Comparison of ENCODE assay signal across 8 cellular contexts in the genomic region with DNA sequence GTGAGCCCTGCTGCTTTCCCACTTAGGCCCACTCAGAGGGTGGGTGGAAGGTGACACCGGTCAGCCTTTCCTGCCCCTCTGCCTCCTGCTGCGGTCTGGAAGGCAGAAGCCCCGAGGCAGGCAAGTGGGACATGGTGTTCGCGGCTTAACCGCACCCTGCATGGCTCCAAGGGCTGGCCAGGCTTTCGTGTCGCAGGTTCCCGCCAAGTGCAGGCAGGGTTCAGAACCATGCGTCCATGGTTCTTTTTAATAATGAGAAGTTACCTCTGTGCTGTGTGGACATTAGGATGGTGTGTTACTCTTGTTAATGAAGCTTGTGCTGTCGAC. TPM values are rescaled to one million over a fixed set of nuclear protein-coding genes. Genes with fewer than 3 reads are reported as not detected.
DNase-seq lines count a peak whose midpoint lies in the region; ATAC-seq and TF ChIP-seq lines count a peak whose summit lies in the region.

No MANE protein-coding gene starts in this region.

- ATAC-seq in GM19043 (IDR thresholded peaks at IDR 0.05; ENCODE audit: low read depth, unreplicated experiment): peak; percentile 17

- no peaks in the 10 kb centered on the region for H3K36me3 ChIP-seq in HUES64 (ENCODE audit: insufficient read depth, low read length)
- H3K36me3 ChIP-seq in colonic mucosa: no peaks in the 10 kb centered on the region

- whole genome bisulfite sequencing in HUES64: 4% methylated on average over 10 of the region's 11 CpGs

- H3K27ac Mint-ChIP-seq in nephron: peak overlapping the region in 1 of 3 experiments; percentile 44

- H3K27ac ChIP-seq in HUES64 (ENCODE audit: low read depth, low read length) (no peak overlapping the region), colonic mucosa (peak overlapping the region; percentile 58)

- TF ChIP-seq CTCF in colonic mucosa (IDR thresholded peaks at IDR 0.05) (no peak), nephron (IDR thresholded peaks at IDR 0.05; ENCODE audit: unreplicated experiment in 3 of 3) (no peak)

- peaks cover 3% of the 10 kb centered on the region for H3K36me3 Mint-ChIP-seq in nephron (ENCODE audit: low read depth)

- intact Hi-C loops in colonic mucosa (cut with DNase I): no loop called here

- H3K9me3 Mint-ChIP-seq in nephron: no peaks in the 10 kb centered on the region

- H3K27me3 ChIP-seq in HUES64 (ENCODE audit: insufficient read depth, low read length): peaks cover 45% of the 10 kb centered on the region
- no peaks in the 10 kb centered on the region for H3K27me3 ChIP-seq in colonic mucosa

- H3K4me1 Mint-ChIP-seq in nephron: peaks cover 5% of the 10 kb centered on the region

- DNase-seq in colonic mucosa (no peak), NCI-H226 (no peak), NCI-H774 (lab: John Stamatoyannopoulos, UW) (no peak), NCI-H1694 treated with DMSO at 0.1 percent for 48 hours (lab: John Stamatoyannopoulos, UW) (no peak)
- DNase-seq in activated CD4-positive, alpha-beta T cell treated with anti-CD3 and anti-CD28 coated beads for 1 hour: no peak

- peaks cover 21% of the 10 kb centered on the region for H3K27me3 Mint-ChIP-seq in nephron (ENCODE audit: low read depth)

- H3K4me1 ChIP-seq in HUES64 (ENCODE audit: insufficient read depth, low read length) (peaks cover 14% of the 10 kb centered on the region; the same call in 1 of the 2 replicates), colonic mucosa (no peaks in the 10 kb centered on the region)

- H3K9ac ChIP-seq in HUES64 (ENCODE audit: low read depth, low read length): peak overlapping the region; percentile 60
- peak overlapping the region; percentile 68 to 78 for H3K9ac ChIP-seq in colonic mucosa (ENCODE audit: low read depth in 2 of 2, low read length in 2 of 2)

- peak overlapping the region; percentile 87 to 88 (median 87) for H3K4me3 Mint-ChIP-seq in nephron

- peak overlapping the region; percentile 61 for H3K4me3 ChIP-seq in HUES64 (ENCODE audit: low read length)
- peak overlapping the region; percentile 94 for H3K4me3 ChIP-seq in colonic mucosa

- H3K9me3 ChIP-seq in HUES64 (ENCODE audit: insufficient read depth, low read depth, low read length): no peaks in the 10 kb centered on the region
- H3K9me3 ChIP-seq in colonic mucosa: no peaks in the 10 kb centered on the region

RNA-seq across cellular contexts. Expression of gene DGKH, which starts 1.0 kb away (rescaled TPM):
- 1.5 TPM for polyA plus RNA-seq in HUES64 (2013, experiment 1 of 2)
- polyA plus RNA-seq in HUES64 (2013, experiment 2 of 2): 2.0 TPM
- 10 to 100 TPM; 15.5 to 17.9 TPM for total RNA-seq in colonic mucosa
